ENCODE assay signal across 14 cellular contexts in genomic region chr3:37766797-37767776, GRCh38.
A peak's percentile ranks its signal among the peaks of the same experiment; 100 is the strongest.
DNase-seq lines count a peak whose midpoint lies in the region; FAIRE-seq and TF ChIP-seq lines count a peak whose summit lies in the region.
"Had no signal": no experiment of that assay in that cellular context is flagged by ENCODE, and none has a peak within 500 bp of the region (broad histone marks: within the 10 kb centered on the region; RNA-seq: fewer than 3 reads in every experiment).

No MANE protein-coding gene starts in this region.

- H3K9me3 ChIP-seq in liver (ENCODE audit: control insufficient read depth in 4 of 4, low read length in 3 of 4) (no peaks in the 10 kb centered on the region), thyroid gland (no peaks in the 10 kb centered on the region)
- H3K9me3 ChIP-seq: A549 had no signal

- 46% methylated on average over 9 of the region's 9 CpGs for WGBS in liver
- WGBS in thyroid gland, 2 donors: 46 to 56% methylated on average over 8 to 9 of the region's 9 CpGs

- no peak overlapping the region for H3K4me3 ChIP-seq in liver (ENCODE audit: low read depth in 1 of 3, low read length in 3 of 3)
- H3K4me3 ChIP-seq in thyroid gland (replicated peaks in 1 of 3): no peak overlapping the region
- H3K4me3 ChIP-seq: A549 had no signal

- peak overlapping the region in 1 of 2 donors; percentile 40 for H3K27ac ChIP-seq in liver (ENCODE audit: low read depth in 1 of 2, low read length in 2 of 2)
- H3K27ac ChIP-seq in thyroid gland: peak overlapping the region; percentile 74 to 88 (median 76)
- H3K27ac ChIP-seq: A549 had no signal

- H3K4me1 ChIP-seq in liver (ENCODE audit: control insufficient read depth in 4 of 4, insufficient read depth in 4 of 4, low read length in 3 of 4) (peaks cover 0 to 22% (median under 1%) of the 10 kb centered on the region in 4 donors), thyroid gland (peaks cover 63 to 95% of the 10 kb centered on the region in 2 donors)
- H3K4me1 ChIP-seq: A549 had no signal

- TF ChIP-seq CTCF in liver (IDR thresholded peaks at IDR 0.05; ENCODE audit: low read depth, low read length, missing input control) (no peak), thyroid gland (IDR thresholded peaks at IDR 0.05) (no peak), GM10266 (IDR thresholded peaks at IDR 0.05; ENCODE audit: control insufficient read depth, insufficient read depth, low read depth, missing control alignments) (no peak)

- H3K27me3 ChIP-seq in liver (ENCODE audit: control insufficient read depth in 4 of 4, insufficient read depth in 4 of 4, low read length in 3 of 4) (no peaks in the 10 kb centered on the region), thyroid gland (no peaks in the 10 kb centered on the region)

- TF ChIP-seq POLR2A in thyroid gland (IDR thresholded peaks at IDR 0.05): peak in 1 of 2 donors; percentile 33

- intact Hi-C loops in thyroid gland (cut with DNase I): no loop called here

- DNase-seq in NCI-H2107 treated with DMSO at 0.1 percent for 48 hours (lab: John Stamatoyannopoulos, UW; ENCODE audit: unreplicated experiment) (peak; percentile 11), NCI-H2107 (lab: John Stamatoyannopoulos, UW) (no peak), RPMI8226 (peak; percentile 18), thyroid gland (peak; percentile 46 to 54), GM10266 (ENCODE audit: extremely low spot score) (no peak), mucosa of gallbladder (ENCODE audit: low spot score) (no peak), GM19239 (ENCODE audit: insufficient read length, low spot score) (no peak)
- DNase-seq: activated CD8-positive, alpha-beta memory T cell treated with anti-CD3 and anti-CD28 coated beads, Interleukin-2, amount 50 U/mL, for 48 hours; activated naive CD4-positive, alpha-beta T cell treated with anti-CD3 and anti-CD28 coated beads, Interleukin-2, amount 50 U/mL, for 16 hours; effector memory CD4-positive, alpha-beta T cell; NCI-H1105; NCI-H69 had no signal

- no peak overlapping the region for H3K9ac ChIP-seq in liver (ENCODE audit: low read depth in 1 of 2, low read length in 2 of 2)

- no peak for FAIRE-seq in GM19239 (lab: Jason Lieb, UNC)
- FAIRE-seq: A549 had no signal

- H3K36me3 ChIP-seq in liver (ENCODE audit: control insufficient read depth in 4 of 4, insufficient read depth in 3 of 4, low read depth in 1 of 4, low read length in 3 of 4) (no peaks in the 10 kb centered on the region), thyroid gland (no peaks in the 10 kb centered on the region)

- TF ChIP-seq RAD21 in liver (IDR thresholded peaks at IDR 0.05): no peak

TF ChIP-seq in liver, 16 proteins besides CTCF, POLR2A, EP300 and RAD21:
- TF ChIP-seq FOXA1 (IDR thresholded peaks at IDR 0.05) (no peak), HNF4G (IDR thresholded peaks at IDR 0.05) (no peak), SP1 (IDR thresholded peaks at IDR 0.05) (no peak), RXRA (IDR thresholded peaks at IDR 0.05) (peak in 1 of 2 donors; percentile 20), HNF4A (conservative IDR thresholded peaks at IDR 0.05) (peak in 1 of 2 donors; percentile 9), ZBTB33 (IDR thresholded peaks at IDR 0.05) (no peak), JUND (IDR thresholded peaks at IDR 0.05) (no peak), NR2F2 (IDR thresholded peaks at IDR 0.05) (peak; percentile 37)

Comparison
In these comparisons a context has a peak if more than half of its experiments do, and no peak if none do; other contexts are left out.
1. DNase-seq: peak in NCI-H2107 treated with DMSO at 0.1 percent for 48 hours (single experiment), RPMI8226 (single experiment) and thyroid gland (2 of 2); none in NCI-H2107 (single experiment), GM10266 (single experiment), mucosa of gallbladder (single experiment) and GM19239 (single experiment).